8 cellular contexts compared by ENCODE assay signal in the genomic region with DNA sequence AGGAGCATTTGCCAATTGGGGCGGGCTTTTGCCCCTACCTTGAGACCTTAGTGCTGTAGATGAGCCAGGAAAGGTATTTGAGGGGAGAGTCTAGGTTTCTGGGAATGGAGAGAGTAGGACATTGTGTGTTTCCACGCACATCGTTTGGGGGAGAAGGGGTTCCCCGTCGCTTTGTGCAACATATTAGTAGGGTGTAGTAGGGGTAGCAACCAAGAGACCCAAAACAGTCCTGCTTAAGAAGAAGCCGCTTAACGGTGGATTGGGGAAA. TPM values are rescaled to one million over a fixed set of nuclear protein-coding genes. Genes with fewer than 3 reads are reported as not detected.
A peak's percentile ranks its signal among the peaks of the same experiment; 100 is the strongest.
DNase-seq lines count a peak whose midpoint lies in the region; ATAC-seq lines count a peak whose summit lies in the region.

No MANE protein-coding gene starts in this region.

- H3K4me3 Mint-ChIP-seq in T-helper 17 cell, result peak overlapping the region; percentile 98

- H3K27ac Mint-ChIP-seq in T-helper 17 cell, result peak overlapping the region; percentile 99

- no peaks in the 10 kb centered on the region for H3K9me3 ChIP-seq in T-helper 17 cell (ENCODE audit: control insufficient read depth, low read length, poor library complexity, severe bottlenecking)

- H3K27me3 Mint-ChIP-seq in T-helper 17 cell, result no peaks in the 10 kb centered on the region

- H3K4me1 Mint-ChIP-seq in T-helper 17 cell, result peaks cover 33% of the 10 kb centered on the region

- no peaks in the 10 kb centered on the region for H3K36me3 Mint-ChIP-seq in T-helper 17 cell (ENCODE audit: low read depth)

- no peak for DNase-seq in T-helper 17 cell
- peak; percentile 62 for DNase-seq in germinal center (ENCODE audit: low spot score)
- DNase-seq in NCI-H526 (lab: John Stamatoyannopoulos, UW), result no peak

- peak overlapping the region; percentile 69 to 100 (median 98) for H3K27ac ChIP-seq in skin epidermis

- ATAC-seq in GM19463 (IDR thresholded peaks at IDR 0.05; ENCODE audit: unreplicated experiment) (peak; percentile 0), T-helper 17 cell (no peak), HG03520 (IDR thresholded peaks at IDR 0.05; ENCODE audit: unreplicated experiment) (no peak), GM19023 (IDR thresholded peaks at IDR 0.05; ENCODE audit: unreplicated experiment) (no peak), GM19467 (IDR thresholded peaks at IDR 0.05; ENCODE audit: unreplicated experiment) (no peak)

- peak overlapping the region; percentile 68 to 96 (median 87) for H3K4me3 ChIP-seq in skin epidermis

RNA-seq across cellular contexts. Expression of gene PTGES3, which starts 0.7 kb away (rescaled TPM):
- 100 to 1,000 TPM; 124 to 127 TPM for total RNA-seq in T-helper 17 cell

RNA-seq across cellular contexts. Expression of gene NACA, which starts 36.3 kb away (rescaled TPM):
- 1,000 to 10,000 TPM; 1,068 to 1,135 TPM for total RNA-seq in T-helper 17 cell

RNA-seq across cellular contexts. Expression of gene ATP5F1B, which starts 43.0 kb away (rescaled TPM):
- total RNA-seq in T-helper 17 cell, result 100 to 1,000 TPM; 297 to 299 TPM

RNA-seq across cellular contexts. Expression of gene BAZ2A, which starts 58.7 kb away (rescaled TPM):
- total RNA-seq in T-helper 17 cell, result 100 to 1,000 TPM; 203 to 214 TPM
